ENCODE assay signal across 8 cellular contexts in the genomic region with DNA sequence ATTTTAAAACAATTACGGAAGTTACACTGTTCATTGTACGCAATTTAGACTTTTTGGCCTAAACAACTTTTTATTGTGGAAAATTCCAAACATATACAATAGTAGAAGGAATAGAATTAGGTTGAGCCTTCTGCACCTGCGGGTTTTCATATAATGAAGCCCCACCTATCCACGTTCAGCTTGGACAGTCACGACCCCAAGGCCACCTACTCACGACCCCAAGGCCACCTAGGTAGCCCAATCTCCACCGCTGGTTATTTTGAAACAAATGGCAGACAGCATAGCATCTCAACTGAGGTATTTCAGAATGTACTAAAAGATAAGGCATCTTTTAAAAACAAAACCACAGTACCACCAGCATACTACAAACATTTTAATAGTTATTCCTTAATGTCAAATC. TPM values are rescaled to one million over a fixed set of nuclear protein-coding genes. Genes with fewer than 3 reads are reported as not detected.
A peak's percentile ranks its signal among the peaks of the same experiment; 100 is the strongest.
DNase-seq lines count a peak whose midpoint lies in the region; ATAC-seq and TF ChIP-seq lines count a peak whose summit lies in the region.

No MANE protein-coding gene starts in this region.

- POLR2A ChIA-PET in activated B cell treated with CpG ODN at 0.5 μM for 24 hours (lab: Charles Lee) = interaction anchor here (0.9 to 10.4 kb wide), 18 partner anchors 9 to 80 kb away, joined by 3 to 233 read pairs (median 10); partner anchors contain the start of gene HERPUD1

- peak; percentile 25 for DNase-seq in H7
- peak; percentile 9 for DNase-seq in activated B cell treated with CpG ODN at 0.5 μM for 24 hours
- DNase-seq in glutamatergic neuron = no peak
- no peak for DNase-seq in DMS53 treated with DMSO at 0.1 percent for 48 hours (lab: John Stamatoyannopoulos, UW; ENCODE audit: unreplicated experiment)
- DNase-seq in DMS153 treated with DMSO at 0.1 percent for 48 hours (lab: John Stamatoyannopoulos, UW; ENCODE audit: unreplicated experiment) = no peak

- H3K4me3 ChIP-seq in H7 (ENCODE audit: insufficient read depth, low read depth, low read length) (peak overlapping the region; percentile 56; the same call in 1 of the 2 replicates), skeletal muscle satellite cell (ENCODE audit: low read length) (peak overlapping the region; percentile 92)

- peaks cover 35% of the 10 kb centered on the region for H3K27me3 ChIP-seq in H7 (ENCODE audit: control insufficient read depth, insufficient read depth, low read length)
- H3K27me3 ChIP-seq in skeletal muscle satellite cell (ENCODE audit: control insufficient read depth, insufficient read depth, low read length) = no peaks in the 10 kb centered on the region

- H3K4me2 ChIP-seq in skeletal muscle satellite cell (ENCODE audit: low read length) = peak overlapping the region; percentile 93

- no peaks in the 10 kb centered on the region for H3K9me3 ChIP-seq in skeletal muscle satellite cell (replicated peaks; ENCODE audit: low read length)

- peaks cover 37% of the 10 kb centered on the region for H3K4me1 ChIP-seq in skeletal muscle satellite cell (ENCODE audit: control insufficient read depth, insufficient read depth, low read length)

- H3K9me3 Mint-ChIP-seq in activated B cell treated with CpG ODN at 0.5 μM for 24 hours = no peaks in the 10 kb centered on the region
- peaks cover 2% of the 10 kb centered on the region for H3K9me3 Mint-ChIP-seq in glutamatergic neuron (ENCODE audit: unreplicated experiment)

- ATAC-seq in activated B cell treated with CpG ODN at 0.5 μM for 24 hours (ENCODE audit: low read depth) (no peak), HG03439 (IDR thresholded peaks at IDR 0.05; ENCODE audit: unreplicated experiment) (no peak), GM19395 (IDR thresholded peaks at IDR 0.05; ENCODE audit: unreplicated experiment) (no peak)

- H3K36me3 ChIP-seq in H7 (replicated peaks; ENCODE audit: control insufficient read depth, insufficient read depth, low read length) (no peaks in the 10 kb centered on the region), skeletal muscle satellite cell (ENCODE audit: insufficient read depth, low read length) (no peaks in the 10 kb centered on the region)

- intact Hi-C loops in activated B cell treated with CpG ODN at 0.5 μM for 24 hours (cut with micrococcal nuclease) = loop anchor here (1.0 to 5.0 kb wide), 4 partner anchors 9 to 38 kb away; no protein-coding TSS in a partner anchor

- H3K4me3 Mint-ChIP-seq in activated B cell treated with CpG ODN at 0.5 μM for 24 hours (peak overlapping the region; percentile 96), glutamatergic neuron (ENCODE audit: unreplicated experiment) (peak overlapping the region; percentile 89)

- peaks cover 86% of the 10 kb centered on the region for H3K4me1 Mint-ChIP-seq in activated B cell treated with CpG ODN at 0.5 μM for 24 hours
- H3K4me1 Mint-ChIP-seq in glutamatergic neuron (ENCODE audit: low read depth, unreplicated experiment) = peaks cover 1% of the 10 kb centered on the region

- no peaks in the 10 kb centered on the region for H3K27me3 Mint-ChIP-seq in activated B cell treated with CpG ODN at 0.5 μM for 24 hours
- H3K27me3 Mint-ChIP-seq in glutamatergic neuron (ENCODE audit: unreplicated experiment) = peaks cover 12% of the 10 kb centered on the region

- no peak for TF ChIP-seq CTCF in activated B cell treated with CpG ODN at 0.5 μM for 24 hours (IDR thresholded peaks at IDR 0.05)
- TF ChIP-seq CTCF in glutamatergic neuron (IDR thresholded peaks at IDR 0.05; ENCODE audit: partially characterized antibody, unreplicated experiment) = no peak

- CTCF ChIA-PET in activated B cell treated with CpG ODN at 0.5 μM for 24 hours (lab: Charles Lee) = interaction anchor here (0.9 to 1.6 kb wide), 11 partner anchors 9 to 63 kb away, joined by 3 to 16 read pairs (median 4); no protein-coding TSS in a partner anchor

- peak overlapping the region; percentile 93 for H3K27ac Mint-ChIP-seq in activated B cell treated with CpG ODN at 0.5 μM for 24 hours
- H3K27ac Mint-ChIP-seq in glutamatergic neuron (ENCODE audit: unreplicated experiment) = no peak overlapping the region

- H3K9ac ChIP-seq in skeletal muscle satellite cell (ENCODE audit: low read depth, low read length) = peak overlapping the region; percentile 84

- peaks cover 49% of the 10 kb centered on the region for H3K36me3 Mint-ChIP-seq in activated B cell treated with CpG ODN at 0.5 μM for 24 hours (ENCODE audit: low read depth)
- H3K36me3 Mint-ChIP-seq in glutamatergic neuron (ENCODE audit: unreplicated experiment) = no peaks in the 10 kb centered on the region

RNA-seq across cellular contexts. Expression of gene NLRC5, which starts 0.6 kb away (rescaled TPM):
- 0.80 and 0.85 TPM in 2 replicates for total RNA-seq in H7 (2014; rRNA removed; shearing (Covaris generic))
- total RNA-seq in activated B cell treated with CpG ODN at 0.5 μM for 24 hours = 296 and 372 TPM in 2 replicates
- 1.5 TPM for total RNA-seq in glutamatergic neuron (ENCODE audit: unreplicated experiment)
- 20.3 and 25.6 TPM in 2 replicates for total RNA-seq in skeletal muscle satellite cell (2012; rRNA removed)

RNA-seq across cellular contexts. Expression of gene CETP, which starts 28.2 kb away (rescaled TPM):
- total RNA-seq in H7 (2014; rRNA removed; shearing (Covaris generic)) = not detected in 2 replicates
- 1.0 and 1.4 TPM in 2 replicates for total RNA-seq in activated B cell treated with CpG ODN at 0.5 μM for 24 hours
- not detected for total RNA-seq in glutamatergic neuron (ENCODE audit: unreplicated experiment)
- total RNA-seq in skeletal muscle satellite cell (2012; rRNA removed) = not detected in 2 replicates

RNA-seq across cellular contexts. Expression of gene HERPUD1, which starts 58.0 kb away (rescaled TPM):
- total RNA-seq in H7 (2014; rRNA removed; shearing (Covaris generic)) = 27.1 and 30.1 TPM in 2 replicates
- total RNA-seq in activated B cell treated with CpG ODN at 0.5 μM for 24 hours = 766 and 820 TPM in 2 replicates
- total RNA-seq in glutamatergic neuron (ENCODE audit: unreplicated experiment) = 160 TPM
- total RNA-seq in skeletal muscle satellite cell (2012; rRNA removed) = 79.1 and 110 TPM in 2 replicates

Comparison
In these comparisons a context has a peak if more than half of its experiments do, and no peak if none do; other contexts are left out.
1. DNase-seq: peak in H7 (single experiment) and activated B cell treated with CpG ODN at 0.5 μM for 24 hours (single experiment); none in glutamatergic neuron (single experiment), DMS53 treated with DMSO at 0.1 percent for 48 hours (single experiment) and DMS153 treated with DMSO at 0.1 percent for 48 hours (single experiment).
2. RNA of gene NLRC5, which starts 0.6 kb away (total RNA-seq): 296 to 372 TPM in activated B cell treated with CpG ODN at 0.5 μM for 24 hours; 1.5 TPM in glutamatergic neuron (single experiment) and 0.80 to 0.85 TPM in H7; every median in the first group is over 100 times any median in the second.